In the genomic region with DNA sequence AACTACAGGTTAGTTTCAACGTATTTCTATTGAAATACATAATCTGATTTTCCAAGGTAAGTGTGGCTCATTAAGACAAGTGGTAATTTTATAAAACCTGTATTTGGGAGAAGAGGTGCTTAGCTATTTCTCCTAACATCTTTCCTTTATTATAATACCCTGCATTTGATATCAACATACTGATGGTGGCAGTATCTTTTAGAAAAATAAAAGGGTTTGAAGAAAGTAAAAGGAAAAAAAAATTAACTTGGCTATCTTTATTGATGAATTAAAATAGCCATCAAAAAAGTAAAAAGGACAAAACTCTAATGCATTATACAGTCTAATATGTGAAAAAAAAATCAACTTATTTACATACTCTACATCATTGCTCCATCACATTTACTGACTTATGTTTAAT, we compare ENCODE assay signal across 20 cellular contexts.
"Had no signal": no experiment of that assay in that cellular context is flagged by ENCODE, and none has a peak within 500 bp of the region (broad histone marks: within the 10 kb centered on the region; RNA-seq: fewer than 3 reads in every experiment).

No MANE protein-coding gene starts in this region.

- H3K36me3 ChIP-seq: thoracic aorta had no signal

- H3K4me3 ChIP-seq: esophagus muscularis mucosa, gastrocnemius medialis, spleen, thoracic aorta had no signal

- ATAC-seq: activated naive CD4-positive, alpha-beta T cell treated with anti-CD3 and anti-CD28 coated beads, Interleukin-2, amount 50 U/mL, for 72 hours; gastrocnemius medialis; left ventricle myocardium superior had no signal

- DNase-seq: activated gamma-delta T cell treated with Interleukin-2 at 50 U/mL for 16 hours; activated T-cell treated with anti-CD3 and anti-CD28 coated beads, Interleukin-2, amount 50 U/mL, for 1 hour; central memory CD4-positive, alpha-beta T cell; gastrocnemius medialis; hypothalamus; left ventricle myocardium superior; mammary epithelial cell; nephron progenitor cell; nucleus accumbens; spleen; stimulated activated CD4-positive, alpha-beta T cell treated with anti-CD3 and anti-CD28 coated beads, Interleukin-4, amount 100 ng/mL, for 1 hour; stimulated activated naive CD4-positive, alpha-beta T cell; WERI-Rb-1 had no signal

- H3K9me3 Mint-ChIP-seq: activated naive CD4-positive, alpha-beta T cell treated with anti-CD3 and anti-CD28 coated beads, Interleukin-2, amount 50 U/mL, for 72 hours; brain; nephron progenitor cell; T-helper 2 cell treated with Interferon-gamma antibody and Interleukin-4, amounts not matched to agents 5 μg/mL and 100 μg/mL, for 36 hours; type B pancreatic cell had no signal

- H3K27me3 Mint-ChIP-seq: brain, type B pancreatic cell had no signal

- H3K4me3 Mint-ChIP-seq: brain; nephron progenitor cell; T-helper 2 cell treated with Interferon-gamma antibody and Interleukin-4, amounts not matched to agents 5 μg/mL and 100 μg/mL, for 36 hours; type B pancreatic cell had no signal

- H3K9me3 ChIP-seq: esophagus muscularis mucosa, gastrocnemius medialis, spleen, thoracic aorta had no signal

- H3K27ac Mint-ChIP-seq: activated naive CD4-positive, alpha-beta T cell treated with anti-CD3 and anti-CD28 coated beads, Interleukin-2, amount 50 U/mL, for 72 hours; nephron progenitor cell; T-helper 2 cell treated with Interferon-gamma antibody and Interleukin-4, amounts not matched to agents 5 μg/mL and 100 μg/mL, for 36 hours; type B pancreatic cell had no signal

- H3K4me1 Mint-ChIP-seq: nephron progenitor cell had no signal

- FAIRE-seq: colon had no signal

- H3K27ac ChIP-seq: esophagus muscularis mucosa, gastrocnemius medialis, spleen, thoracic aorta, WERI-Rb-1 had no signal

- H3K27me3 ChIP-seq: esophagus muscularis mucosa, gastrocnemius medialis, spleen had no signal
